ENCODE assay signal across 10 cellular contexts in the genomic region with DNA sequence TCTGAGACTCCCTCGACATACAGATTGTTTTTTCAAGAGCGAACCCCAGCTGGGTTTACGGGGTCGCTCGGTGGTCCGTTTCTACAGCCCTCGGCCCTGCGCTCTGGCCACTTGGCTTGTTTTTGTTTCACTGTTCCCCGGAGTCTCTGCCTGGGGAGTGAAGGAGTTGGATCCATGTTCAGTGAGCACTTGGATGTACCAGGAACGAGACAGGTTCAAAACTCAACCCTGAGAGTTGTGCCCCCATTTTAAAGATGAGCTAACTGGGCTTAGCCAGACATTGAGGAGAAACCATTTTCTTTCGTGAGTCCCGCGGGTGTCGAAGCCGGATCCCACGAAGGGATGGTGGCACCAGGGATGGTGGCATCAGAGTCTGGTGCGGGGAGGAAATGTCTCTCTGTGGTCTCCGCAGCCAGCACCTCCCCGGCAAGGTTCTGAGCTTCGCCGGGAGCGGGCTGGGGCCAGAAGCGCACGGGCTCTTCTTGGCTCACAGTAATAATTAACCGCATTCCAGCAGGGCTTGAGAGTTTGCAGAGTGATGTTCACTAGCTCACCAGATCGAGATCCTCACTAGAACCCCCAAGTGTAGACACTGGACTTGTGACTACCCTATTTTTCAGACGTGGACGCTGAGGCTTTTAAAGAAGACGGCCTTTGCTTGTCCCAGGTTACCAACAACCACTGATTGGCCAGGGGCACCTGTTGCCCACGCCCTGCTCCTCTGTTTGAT. TPM values are rescaled to one million over a fixed set of nuclear protein-coding genes. Genes with fewer than 3 reads are reported as not detected.
A peak's percentile ranks its signal among the peaks of the same experiment; 100 is the strongest.
DNase-seq lines count a peak whose midpoint lies in the region; ATAC-seq, FAIRE-seq and TF ChIP-seq lines count a peak whose summit lies in the region.
"Had no signal": no experiment of that assay in that cellular context is flagged by ENCODE, and none has a peak within 500 bp of the region (broad histone marks: within the 10 kb centered on the region; RNA-seq: fewer than 3 reads in every experiment).

No MANE protein-coding gene starts in this region.

- no peak for FAIRE-seq in A549 (lab: Jason Lieb, UNC)

- H3K4me3 ChIP-seq in A549 = peak overlapping the region; percentile 71
- peak overlapping the region; percentile 77 for H3K4me3 ChIP-seq in HUES6 (ENCODE audit: low read depth, low read length)
- peak overlapping the region; percentile 48 for H3K4me3 ChIP-seq in epithelial cell of proximal tubule (ENCODE audit: low read depth, low read length)

- H3K27ac Mint-ChIP-seq in nephron = no peak overlapping the region
- no peak overlapping the region for H3K27ac Mint-ChIP-seq in activated naive CD4-positive, alpha-beta T cell treated with anti-CD3 and anti-CD28 coated beads, Interleukin-2, amount 50 U/mL, for 72 hours

- H3K36me3 Mint-ChIP-seq in nephron (ENCODE audit: low read depth) = peaks cover 11% of the 10 kb centered on the region
- H3K36me3 Mint-ChIP-seq in activated naive CD4-positive, alpha-beta T cell treated with anti-CD3 and anti-CD28 coated beads, Interleukin-2, amount 50 U/mL, for 72 hours = peaks cover 2 to 29% of the 10 kb centered on the region in 2 donors

- no peak for DNase-seq in A549 (ENCODE audit: low read depth in 1 of 2, low spot score in 1 of 2)
- no peak for DNase-seq in epithelial cell of proximal tubule (ENCODE audit: low read depth)
- no peak for DNase-seq in 8988T
- DNase-seq in activated naive CD4-positive, alpha-beta T cell treated with anti-CD3 and anti-CD28 coated beads, Interleukin-2, amount 50 U/mL, for 72 hours (ENCODE audit: low spot score in 2 of 2) = no peak
- DNase-seq in HK-2 (ENCODE audit: unreplicated experiment) = no peak
- DNase-seq: DMS79 treated with DMSO at 0.1 percent for 48 hours; stimulated activated naive CD4-positive, alpha-beta T cell had no signal

- ATAC-seq in A549 (no peak), GM21619 (IDR thresholded peaks at IDR 0.05; ENCODE audit: unreplicated experiment) (no peak)
- no peak for ATAC-seq in activated naive CD4-positive, alpha-beta T cell treated with anti-CD3 and anti-CD28 coated beads, Interleukin-2, amount 50 U/mL, for 72 hours

- WGBS in A549 (ENCODE audit: missing lambda C conversion rate) = 59% methylated on average over 25 of the region's 30 CpGs

- TF ChIP-seq POLR2A in A549 (IDR thresholded peaks at IDR 0.05; ENCODE audit: low read length) = no peak

- TF ChIP-seq EP300 in A549 (IDR thresholded peaks at IDR 0.05) = no peak

- H3K9me3 ChIP-seq in A549 = no peaks in the 10 kb centered on the region
- no peaks in the 10 kb centered on the region for H3K9me3 ChIP-seq in HUES6 (ENCODE audit: control insufficient read depth, insufficient read depth, low read depth, low read length)

- POLR2A ChIA-PET in A549 (lab: Yijun Ruan, JAX) = no interaction called here

- no peaks in the 10 kb centered on the region for H3K9me3 Mint-ChIP-seq in nephron
- H3K9me3 Mint-ChIP-seq in activated naive CD4-positive, alpha-beta T cell treated with anti-CD3 and anti-CD28 coated beads, Interleukin-2, amount 50 U/mL, for 72 hours = no peaks in the 10 kb centered on the region

- TF ChIP-seq RAD21 in A549 (conservative IDR thresholded peaks at IDR 0.05 in 1 of 2, IDR thresholded peaks at IDR 0.05 in 1 of 2) = no peak

- H3K4me1 ChIP-seq in A549 (peaks cover 13% of the 10 kb centered on the region; the same call in 2 of the 3 replicates), HUES6 (ENCODE audit: control insufficient read depth, insufficient read depth, low read length) (peaks cover 53% of the 10 kb centered on the region)

- H3K4me3 Mint-ChIP-seq in nephron = peak overlapping the region; percentile 86 to 89 (median 86)

- peak overlapping the region; percentile 99 for H3K4me2 ChIP-seq in A549

- H3K27me3 ChIP-seq in HUES6 (ENCODE audit: control insufficient read depth, insufficient read depth, low read length) = peaks cover 94% of the 10 kb centered on the region

- H3K4me1 Mint-ChIP-seq in nephron = peaks cover 20% of the 10 kb centered on the region

- CTCF ChIA-PET in A549 (lab: Yijun Ruan, JAX) = interaction anchor here (1.3 kb wide), 1 partner anchor 9 kb away, joined by 3 read pairs; no protein-coding TSS in a partner anchor

- TF ChIP-seq CTCF in A549 (IDR thresholded peaks at IDR 0.05) (no peak), epithelial cell of proximal tubule (conservative IDR thresholded peaks at IDR 0.05; ENCODE audit: low read depth, low read length) (no peak), nephron (IDR thresholded peaks at IDR 0.05; ENCODE audit: unreplicated experiment in 3 of 3) (no peak)

- peak overlapping the region; percentile 90 for H3K9ac ChIP-seq in HUES6 (ENCODE audit: low read length)

- peaks cover 100% of the 10 kb centered on the region for H3K27me3 Mint-ChIP-seq in nephron (ENCODE audit: low read depth)

- peaks cover 4% of the 10 kb centered on the region; the same call in 1 of the 2 replicates for H3K36me3 ChIP-seq in HUES6 (ENCODE audit: control insufficient read depth, insufficient read depth, low read length)

- H3K27ac ChIP-seq in A549 (peak overlapping the region; percentile 66 to 86; a peak in 5 of 6 replicates), HUES6 (ENCODE audit: low read depth, low read length) (no peak overlapping the region; the same call in 1 of the 2 replicates)

TF ChIP-seq in A549, 52 proteins besides CTCF, POLR2A, EP300 and RAD21:
- TF ChIP-seq PHF8 (IDR thresholded peaks at IDR 0.05; ENCODE audit: borderline replicate concordance, low read depth) = no peak
- TF ChIP-seq TP53 (CRISPR knock-in tag; IDR thresholded peaks at IDR 0.05) = no peak
- no peak for TF ChIP-seq NR3C1 (IDR thresholded peaks at IDR 0.05)
- TF ChIP-seq, protein P1, sequence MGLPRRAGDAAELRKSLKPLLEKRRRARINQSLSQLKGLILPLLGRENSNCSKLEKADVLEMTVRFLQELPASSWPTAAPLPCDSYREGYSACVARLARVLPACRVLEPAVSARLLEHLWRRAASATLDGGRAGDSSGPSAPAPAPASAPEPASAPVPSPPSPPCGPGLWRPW (IDR thresholded peaks at IDR 0.05) = no peak
- TF ChIP-seq FOSL2 (IDR thresholded peaks at IDR 0.05) = no peak
- no peak for TF ChIP-seq FOSL2 (CRISPR knock-in tag; IDR thresholded peaks at IDR 0.05)
- TF ChIP-seq POLR2AphosphoS2 (conservative IDR thresholded peaks at IDR 0.05; ENCODE audit: low read length) = no peak
- TF ChIP-seq NPAS2 (CRISPR knock-in tag; IDR thresholded peaks at IDR 0.05; ENCODE audit: borderline replicate concordance) = no peak
- no peak for TF ChIP-seq HOXA7 (CRISPR knock-in tag; IDR thresholded peaks at IDR 0.05)
- no peak for TF ChIP-seq ZFP36 (IDR thresholded peaks at IDR 0.05; ENCODE audit: borderline replicate concordance, partially characterized antibody)
- no peak for TF ChIP-seq ZSCAN20 (CRISPR knock-in tag; IDR thresholded peaks at IDR 0.05)
- TF ChIP-seq, protein P2, sequence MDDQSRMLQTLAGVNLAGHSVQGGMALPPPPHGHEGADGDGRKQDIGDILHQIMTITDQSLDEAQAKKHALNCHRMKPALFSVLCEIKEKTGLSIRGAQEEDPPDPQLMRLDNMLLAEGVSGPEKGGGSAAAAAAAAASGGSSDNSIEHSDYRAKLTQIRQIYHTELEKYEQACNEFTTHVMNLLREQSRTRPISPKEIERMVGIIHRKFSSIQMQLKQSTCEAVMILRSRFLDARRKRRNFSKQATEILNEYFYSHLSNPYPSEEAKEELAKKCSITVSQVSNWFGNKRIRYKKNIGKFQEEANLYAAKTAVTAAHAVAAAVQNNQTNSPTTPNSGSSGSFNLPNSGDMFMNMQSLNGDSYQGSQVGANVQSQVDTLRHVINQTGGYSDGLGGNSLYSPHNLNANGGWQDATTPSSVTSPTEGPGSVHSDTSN (IDR thresholded peaks at IDR 0.05) = no peak
- no peak for TF ChIP-seq TFCP2L1 (CRISPR knock-in tag; IDR thresholded peaks at IDR 0.05)

RNA-seq across cellular contexts. Expression of gene MSX2, which starts 1.0 kb away (rescaled TPM):
- polyA plus RNA-seq in A549 (2011; rRNA removed) = 2.4 and 3.8 TPM in 2 replicates
- 3.3 and 3.9 TPM in 2 replicates for polyA plus RNA-seq in A549 (2012; cell fraction: cytosol; rRNA removed)
- 3.3 and 3.5 TPM in 2 replicates for polyA plus RNA-seq in A549 (2012; cell fraction: nucleus; rRNA removed)
- 2.0 to 2.6 TPM (median 2.6 TPM) in 3 replicates for polyA plus RNA-seq in A549 (2017; fragmentation: RNase III; extraction: RNeasy Plus Mini Kit Qiagen cat#74134 plus additional on column Dnase treatment)
- polyA minus RNA-seq in A549 (2011; rRNA and poly(A)+ RNA removed) = 3.2 and 4.2 TPM in 2 replicates
- 1.1 and 3.7 TPM in 2 replicates for total RNA-seq in epithelial cell of proximal tubule
- not detected for total RNA-seq in activated naive CD4-positive, alpha-beta T cell treated with anti-CD3 and anti-CD28 coated beads, Interleukin-2, amount 50 U/mL, for 72 hours
